In genomic region chr14:92386165-92386564, GRCh38 we compare ENCODE assay signal across 15 cellular contexts.
"Had no signal": no experiment of that assay in that cellular context is flagged by ENCODE, and none has a peak within 500 bp of the region (broad histone marks: within the 10 kb centered on the region; RNA-seq: fewer than 3 reads in every experiment).

No MANE protein-coding gene starts in this region.

- ATAC-seq: activated CD4-positive, alpha-beta T cell treated with anti-CD3 and anti-CD28 coated beads for 36 hours; activated CD8-positive, alpha-beta T cell treated with anti-CD3 and anti-CD28 coated beads for 36 hours had no signal

- H3K27ac ChIP-seq: VCaP had no signal

- H3K27me3 ChIP-seq: MG63 had no signal

- DNase-seq: activated CD4-positive, alpha-beta T cell treated with anti-CD3 and anti-CD28 coated beads for 36 hours; activated CD8-positive, alpha-beta memory T cell treated with anti-CD3 and anti-CD28 coated beads, Interleukin-2, amount 50 U/mL, for 4 hours; activated CD8-positive, alpha-beta T cell treated with anti-CD3 and anti-CD28 coated beads for 36 hours; activated effector memory CD4-positive, alpha-beta T cell treated with Interleukin-2 at 50 U/mL for 16 hours; activated naive CD4-positive, alpha-beta T cell; cerebellar nuclear complex; MG63; NCI-H1105 treated with DMSO at 0.1 percent for 48 hours; NCI-H146; NCI-H187 treated with DMSO at 0.1 percent for 48 hours; NCI-H2081 treated with DMSO at 0.1 percent for 48 hours; NCI-H446; SIG-M5; T-helper 1 cell had no signal

- H3K9me3 ChIP-seq: MG63 had no signal

- H3K4me3 ChIP-seq: MG63 had no signal

- H3K36me3 ChIP-seq: MG63 had no signal
